Comparison of ENCODE assay signal across 27 cellular contexts in the genomic region with DNA sequence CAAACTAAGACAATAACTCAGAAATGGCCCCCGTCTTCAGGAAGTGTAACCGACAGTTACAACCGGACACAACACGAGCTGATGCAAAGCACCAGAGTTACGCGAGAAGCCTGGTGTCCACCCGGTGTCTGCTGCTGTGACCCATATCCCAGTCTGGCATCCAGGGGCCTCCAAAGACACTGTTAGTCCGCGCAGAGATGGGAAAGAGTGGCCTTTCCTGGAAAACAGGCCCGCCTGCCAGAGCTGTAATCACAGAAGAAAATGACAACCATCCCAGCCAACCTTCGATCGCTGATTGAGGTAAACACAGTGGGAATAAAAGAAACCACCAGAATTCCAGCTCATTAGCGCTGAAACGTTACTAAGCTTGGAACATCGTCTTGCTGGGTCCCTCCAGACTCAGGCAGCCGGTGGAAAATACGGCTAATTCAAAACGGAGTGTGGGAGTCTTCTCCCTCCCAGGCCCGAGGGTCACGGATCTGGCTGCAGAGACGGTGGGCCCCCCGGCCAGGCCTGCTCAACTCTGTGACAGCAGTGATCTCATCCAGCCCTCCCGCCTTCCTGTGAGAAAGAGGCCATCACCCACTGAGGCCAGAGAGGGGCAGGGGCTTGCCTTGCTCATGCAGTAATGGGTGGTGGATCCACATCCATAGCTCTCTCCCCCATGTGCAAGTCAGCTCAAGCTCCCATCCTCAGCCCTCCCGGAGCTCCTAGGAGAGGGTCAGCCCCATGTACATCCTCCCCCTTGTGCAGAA.
DNase-seq lines count a peak whose midpoint lies in the region; ATAC-seq and TF ChIP-seq lines count a peak whose summit lies in the region.
"Had no signal": no experiment of that assay in that cellular context is flagged by ENCODE, and none has a peak within 500 bp of the region (broad histone marks: within the 10 kb centered on the region; RNA-seq: fewer than 3 reads in every experiment).

No MANE protein-coding gene starts in this region.

- no peak overlapping the region for H2AFZ ChIP-seq in neural cell (ENCODE audit: low read depth, low read length)
- H2AFZ ChIP-seq in MM.1S (ENCODE audit: low read length) = no peak overlapping the region

- H3K27me3 ChIP-seq in esophagus muscularis mucosa (no peaks in the 10 kb centered on the region), neural cell (ENCODE audit: insufficient read depth, low read depth, low read length) (no peaks in the 10 kb centered on the region), upper lobe of right lung (no peaks in the 10 kb centered on the region), MM.1S (replicated peaks; ENCODE audit: insufficient read depth, low read length) (0 out of 2 replicates have a peak, but pooled peaks cover 3% of the 10 kb centered on the region)
- H3K27me3 ChIP-seq: cardiac muscle cell, SJSA1 had no signal

- WGBS in esophagus muscularis mucosa = 63% methylated on average over 21 of the region's 24 CpGs

- H4K20me1 ChIP-seq in neural cell (ENCODE audit: insufficient read depth) = no peaks in the 10 kb centered on the region
- H4K20me1 ChIP-seq in MM.1S (ENCODE audit: insufficient read depth, low read length) = no peaks in the 10 kb centered on the region

- H3K9me2 ChIP-seq in neural cell (ENCODE audit: insufficient read depth, low read length) (no peaks in the 10 kb centered on the region), MM.1S (replicated peaks; ENCODE audit: insufficient read depth, low read length) (no peaks in the 10 kb centered on the region)

- H3F3A ChIP-seq in neural cell (ENCODE audit: insufficient read depth, low read length, poor library complexity, severe bottlenecking) = no peaks in the 10 kb centered on the region
- H3F3A ChIP-seq in MM.1S (ENCODE audit: insufficient read depth, low read length) = no peaks in the 10 kb centered on the region

- H3K4me3 ChIP-seq in esophagus muscularis mucosa (no peak overlapping the region), neural cell (ENCODE audit: low read length) (no peak overlapping the region), upper lobe of right lung (no peak overlapping the region), MM.1S (ENCODE audit: low read length) (no peak overlapping the region)
- H3K4me3 ChIP-seq: A549, cardiac muscle cell, psoas muscle, SJSA1, skin epidermis had no signal

- H3K4me1 ChIP-seq in esophagus muscularis mucosa (no peaks in the 10 kb centered on the region), upper lobe of right lung (no peaks in the 10 kb centered on the region), MM.1S (ENCODE audit: low read length) (no peaks in the 10 kb centered on the region)
- H3K4me1 ChIP-seq: A549, psoas muscle, SJSA1 had no signal

- peaks cover 0 to 25% (median 18%) of the 10 kb centered on the region in 4 donors for H3K9me3 ChIP-seq in esophagus muscularis mucosa
- no peaks in the 10 kb centered on the region for H3K9me3 ChIP-seq in neural cell (ENCODE audit: low read length)
- H3K9me3 ChIP-seq in upper lobe of right lung = no peaks in the 10 kb centered on the region
- H3K9me3 ChIP-seq in MM.1S (replicated peaks; ENCODE audit: insufficient read depth, low read length) = no peaks in the 10 kb centered on the region
- H3K9me3 ChIP-seq: psoas muscle, SJSA1 had no signal

- peak; percentile 57 for DNase-seq in cardiac septum (ENCODE audit: low spot score)
- no peak for DNase-seq in Right ventricle myocardium inferior (ENCODE audit: missing footprints)
- DNase-seq in esophagus muscularis mucosa (ENCODE audit: extremely low spot score) = peak; percentile 91
- peak; percentile 39 for DNase-seq in upper lobe of right lung
- DNase-seq in MM.1S = no peak
- DNase-seq: activated naive CD4-positive, alpha-beta T cell treated with anti-CD3 and anti-CD28 coated beads for 36 hours; activated T-cell treated with anti-CD3 and anti-CD28 coated beads, Interleukin-2, amount 50 U/mL, for 72 hours; DMS79; left cardiac atrium; mesenchymal stem cell; NCI-H1092; NCI-H187; NCI-H2171 treated with DMSO at 0.1 percent for 48 hours; NCI-H524; psoas muscle; stimulated activated CD4-positive, alpha-beta T cell treated with anti-CD3 and anti-CD28 coated beads, Interleukin-2, amount 100 ng/mL, for 24 hours; substantia nigra; T-helper 17 cell had no signal

- no peaks in the 10 kb centered on the region for H3K79me2 ChIP-seq in neural cell (replicated peaks; ENCODE audit: insufficient read depth, low read length)
- no peaks in the 10 kb centered on the region for H3K79me2 ChIP-seq in MM.1S (ENCODE audit: low read length)

- TF ChIP-seq POLR2A in esophagus muscularis mucosa (IDR thresholded peaks at IDR 0.05; ENCODE audit: low read depth) = no peak

- no peak overlapping the region for H3K4me2 ChIP-seq in neural cell (ENCODE audit: low read length)
- H3K4me2 ChIP-seq in MM.1S (ENCODE audit: low read depth, low read length) = no peak overlapping the region
- H3K4me2 ChIP-seq: A549 had no signal

- no peak for TF ChIP-seq EP300 in esophagus muscularis mucosa (IDR thresholded peaks at IDR 0.05)
- no peak for TF ChIP-seq EP300 in neural cell (conservative IDR thresholded peaks at IDR 0.05; ENCODE audit: poor library complexity, severe bottlenecking)

- TF ChIP-seq CTCF in esophagus muscularis mucosa (IDR thresholded peaks at IDR 0.05) = no peak
- TF ChIP-seq CTCF in neural cell (IDR thresholded peaks at IDR 0.05; ENCODE audit: poor library complexity, severe bottlenecking) = no peak
- no peak for TF ChIP-seq CTCF in upper lobe of right lung (IDR thresholded peaks at IDR 0.05)
- TF ChIP-seq CTCF in MM.1S (IDR thresholded peaks at IDR 0.05; ENCODE audit: low read length) = no peak

- intact Hi-C loops in cardiac septum (cut with DNase I) = no loop called here
- intact Hi-C loops in Right ventricle myocardium inferior (cut with DNase I) = no loop called here
- intact Hi-C loops in esophagus muscularis mucosa (cut with DNase I) = no loop called here
- intact Hi-C loops in upper lobe of right lung (cut with DNase I) = no loop called here

- TF ChIP-seq RAD21 in neural cell (conservative IDR thresholded peaks at IDR 0.05) = no peak

- H3K9ac ChIP-seq in neural cell (ENCODE audit: low read length) (no peak overlapping the region), MM.1S (ENCODE audit: low read length) (no peak overlapping the region)

- ATAC-seq in Right ventricle myocardium inferior (no peak), upper lobe of right lung (no peak), GM19328 (IDR thresholded peaks at IDR 0.05; ENCODE audit: unreplicated experiment) (no peak), HG03378 (IDR thresholded peaks at IDR 0.05; ENCODE audit: unreplicated experiment) (no peak)
- ATAC-seq: A549; activated T-cell treated with anti-CD3 and anti-CD28 coated beads, Interleukin-2, amount 50 U/mL, for 72 hours; left cardiac atrium; naive thymus-derived CD8-positive, alpha-beta T cell; Panc1; psoas muscle; T-helper 17 cell had no signal

- no peaks in the 10 kb centered on the region for H3K36me3 ChIP-seq in esophagus muscularis mucosa
- no peaks in the 10 kb centered on the region for H3K36me3 ChIP-seq in neural cell (ENCODE audit: insufficient read depth, low read length)
- no peaks in the 10 kb centered on the region for H3K36me3 ChIP-seq in upper lobe of right lung
- no peaks in the 10 kb centered on the region for H3K36me3 ChIP-seq in MM.1S (replicated peaks; ENCODE audit: insufficient read depth, low read length)
- H3K36me3 ChIP-seq: cardiac muscle cell, SJSA1 had no signal

- no peak overlapping the region for H3K27ac ChIP-seq in esophagus muscularis mucosa (replicated peaks in 1 of 4)
- H3K27ac ChIP-seq in neural cell (ENCODE audit: low read length) = no peak overlapping the region
- H3K27ac ChIP-seq in upper lobe of right lung = no peak overlapping the region
- no peak overlapping the region for H3K27ac ChIP-seq in MM.1S (ENCODE audit: low read length)
- H3K27ac ChIP-seq: A549, cardiac muscle cell, psoas muscle, SJSA1, skin epidermis had no signal

TF ChIP-seq in neural cell, 6 proteins besides CTCF, POLR2A, EP300 and RAD21:
- TF ChIP-seq REST (IDR thresholded peaks at IDR 0.05; ENCODE audit: borderline replicate concordance) (peak; percentile 41), TAF1 (IDR thresholded peaks at IDR 0.05; ENCODE audit: low read depth) (no peak), SMC3 (conservative IDR thresholded peaks at IDR 0.05; ENCODE audit: poor library complexity) (no peak), EZH2 (IDR thresholded peaks at IDR 0.05; ENCODE audit: borderline replicate concordance, insufficient read depth, low read length, poor library complexity, severe bottlenecking) (no peak)

Comparison
In these comparisons a context has a peak if more than half of its experiments do, and no peak if none do; other contexts are left out.
1. DNase-seq: peak in cardiac septum (single experiment), esophagus muscularis mucosa (single experiment) and upper lobe of right lung (single experiment); none in Right ventricle myocardium inferior (single experiment) and MM.1S (single experiment).